8 cellular contexts compared by ENCODE assay signal in genomic region chr3:9808345-9809037, GRCh38. TPM values are rescaled to one million over a fixed set of nuclear protein-coding genes. Genes with fewer than 3 reads are reported as not detected.
DNase-seq lines count a peak whose midpoint lies in the region; ATAC-seq and TF ChIP-seq lines count a peak whose summit lies in the region.

No MANE protein-coding gene starts in this region.

- H3K9me3 ChIP-seq in psoas muscle = no peaks in the 10 kb centered on the region

- ATAC-seq in HG02571 (IDR thresholded peaks at IDR 0.05; ENCODE audit: unreplicated experiment) (peak; percentile 28), psoas muscle (peak; percentile 53 to 59 (median 58)), HG03571 (IDR thresholded peaks at IDR 0.05; ENCODE audit: unreplicated experiment) (no peak)
- ATAC-seq in activated CD8-positive, alpha-beta T cell treated with anti-CD3 and anti-CD28 coated beads, Interleukin-2, amount 10 ng/mL, durations not matched to agents 7 days and 5 days = peak; percentile 74

- peak; percentile 19 for DNase-seq in NCI-H2227 (lab: John Stamatoyannopoulos, UW; ENCODE audit: unreplicated experiment)
- DNase-seq in NCI-H2227 treated with DMSO at 0.1 percent for 48 hours (lab: John Stamatoyannopoulos, UW) = no peak
- peak; percentile 27 for DNase-seq in NCI-H460 (ENCODE audit: extremely low read depth, low read depth)
- DNase-seq in activated CD8-positive, alpha-beta T cell treated with anti-CD3 and anti-CD28 coated beads, Interleukin-2, amount 10 ng/mL, durations not matched to agents 7 days and 5 days = peak; percentile 72
- no peak for DNase-seq in epithelial cell of prostate (ENCODE audit: low read depth, low spot score)
- no peak for DNase-seq in psoas muscle

- no peak overlapping the region for H3K4me3 ChIP-seq in psoas muscle

- peak overlapping the region; percentile 88 for H3K27ac Mint-ChIP-seq in activated CD8-positive, alpha-beta T cell treated with anti-CD3 and anti-CD28 coated beads, Interleukin-2, amount 10 ng/mL, durations not matched to agents 7 days and 5 days

- no peaks in the 10 kb centered on the region for H3K27me3 ChIP-seq in psoas muscle (ENCODE audit: insufficient read depth in 3 of 3, low read length in 2 of 3)

- peak; percentile 6 for TF ChIP-seq CTCF in psoas muscle (IDR thresholded peaks at IDR 0.05)

- H3K27me3 Mint-ChIP-seq in activated CD8-positive, alpha-beta T cell treated with anti-CD3 and anti-CD28 coated beads, Interleukin-2, amount 10 ng/mL, durations not matched to agents 7 days and 5 days (ENCODE audit: low read depth) = no peaks in the 10 kb centered on the region

- peaks cover 26% of the 10 kb centered on the region for H3K4me1 ChIP-seq in psoas muscle

- H3K4me1 Mint-ChIP-seq in activated CD8-positive, alpha-beta T cell treated with anti-CD3 and anti-CD28 coated beads, Interleukin-2, amount 10 ng/mL, durations not matched to agents 7 days and 5 days (ENCODE audit: low read depth) = peaks cover 52% of the 10 kb centered on the region

- CTCF ChIA-PET in activated CD8-positive, alpha-beta T cell treated with anti-CD3 and anti-CD28 coated beads, Interleukin-2, amount 10 ng/mL, durations not matched to agents 7 days and 5 days (lab: Charles Lee) = interaction anchor here (0.9 to 2.2 kb wide), 6 partner anchors 12 to 138 kb away, joined by 3 to 15 read pairs (median 4); partner anchors contain the start of genes ARPC4 and TADA3

- H3K4me3 Mint-ChIP-seq in activated CD8-positive, alpha-beta T cell treated with anti-CD3 and anti-CD28 coated beads, Interleukin-2, amount 10 ng/mL, durations not matched to agents 7 days and 5 days = peak overlapping the region; percentile 80

- POLR2A ChIA-PET in activated CD8-positive, alpha-beta T cell treated with anti-CD3 and anti-CD28 coated beads, Interleukin-2, amount 10 ng/mL, durations not matched to agents 7 days and 5 days (lab: Charles Lee) = interaction anchor here (0.8 to 1.7 kb wide), 8 partner anchors 8 to 78 kb away, joined by 3 to 7 read pairs (median 4); partner anchors contain the start of genes ARPC4, BRPF1 and TADA3

- no peaks in the 10 kb centered on the region for H3K9me3 Mint-ChIP-seq in activated CD8-positive, alpha-beta T cell treated with anti-CD3 and anti-CD28 coated beads, Interleukin-2, amount 10 ng/mL, durations not matched to agents 7 days and 5 days (ENCODE audit: insufficient read depth)

- intact Hi-C loops in psoas muscle (cut with DNase I) = loop anchor here in 1 of 2 donors (2.0 kb wide), 1 partner anchor 36 kb away; the partner anchor contains the start of gene RPUSD3

- H3K27ac ChIP-seq in epithelial cell of prostate (peak overlapping the region; percentile 72), psoas muscle (peak overlapping the region; percentile 92)

- H3K36me3 ChIP-seq in psoas muscle (ENCODE audit: insufficient read depth in 1 of 2, low read depth in 1 of 2) = peaks cover 11 to 44% of the 10 kb centered on the region in 2 donors

- 66 to 71% (median 70%) methylated on average over 7 of the region's 7 CpGs for WGBS in psoas muscle, 3 donors

- peaks cover 77% of the 10 kb centered on the region for H3K36me3 Mint-ChIP-seq in activated CD8-positive, alpha-beta T cell treated with anti-CD3 and anti-CD28 coated beads, Interleukin-2, amount 10 ng/mL, durations not matched to agents 7 days and 5 days (ENCODE audit: low read depth)

RNA-seq across cellular contexts. Expression of gene TTLL3, which starts 1.6 kb away (rescaled TPM):
- 5.2 and 8.2 TPM in 2 replicates for total RNA-seq in NCI-H460 (2014; rRNA removed; shearing (Covaris generic))
- polyA plus RNA-seq in NCI-H460 (2014; cell fraction: nucleus; rRNA removed) = 42.5 and 79.6 TPM in 2 replicates
- total RNA-seq in activated CD8-positive, alpha-beta T cell treated with anti-CD3 and anti-CD28 coated beads, Interleukin-2, amount 10 ng/mL, durations not matched to agents 7 days and 5 days = 10 to 100 TPM; 53.7 to 55.2 TPM
- total RNA-seq in psoas muscle = 10 to 100 TPM in 1 of 4 donors, 1 to 10 TPM in 3; 6.4 to 19.0 (median 7.7) TPM
- polyA plus RNA-seq in psoas muscle = 1 to 10 TPM; 2.9 to 5.0 (median 4.3) TPM

RNA-seq across cellular contexts. Expression of gene ARPC4, which starts 15.6 kb away (rescaled TPM):
- 80.9 and 97.3 TPM in 2 replicates for total RNA-seq in NCI-H460 (2014; rRNA removed; shearing (Covaris generic))
- 46.3 and 66.3 TPM in 2 replicates for polyA plus RNA-seq in NCI-H460 (2014; cell fraction: nucleus; rRNA removed)
- 100 to 1,000 TPM; 317 to 321 TPM for total RNA-seq in activated CD8-positive, alpha-beta T cell treated with anti-CD3 and anti-CD28 coated beads, Interleukin-2, amount 10 ng/mL, durations not matched to agents 7 days and 5 days
- 100 to 1,000 TPM in 1 of 4 donors, 10 to 100 TPM in 3; 53.9 to 117 (median 84.9) TPM for total RNA-seq in psoas muscle
- 100 to 1,000 TPM in 2 of 3 donors, 10 to 100 TPM in 1; 76.9 to 155 (median 142) TPM for polyA plus RNA-seq in psoas muscle

RNA-seq across cellular contexts. Expression of gene TADA3, which starts 16.2 kb away (rescaled TPM):
- 45.6 and 49.2 TPM in 2 replicates for total RNA-seq in NCI-H460 (2014; rRNA removed; shearing (Covaris generic))
- polyA plus RNA-seq in NCI-H460 (2014; cell fraction: nucleus; rRNA removed) = 39.2 and 50.9 TPM in 2 replicates
- total RNA-seq in activated CD8-positive, alpha-beta T cell treated with anti-CD3 and anti-CD28 coated beads, Interleukin-2, amount 10 ng/mL, durations not matched to agents 7 days and 5 days = 10 to 100 TPM; 83.2 to 85.6 TPM
- total RNA-seq in psoas muscle = 10 to 100 TPM; 42.6 to 45.2 (median 43.2) TPM
- polyA plus RNA-seq in psoas muscle = 10 to 100 TPM; 42.2 to 75.7 (median 68.3) TPM

RNA-seq across cellular contexts. Expression of gene RPUSD3, which starts 35.3 kb away (rescaled TPM):
- 22.2 and 25.3 TPM in 2 replicates for total RNA-seq in NCI-H460 (2014; rRNA removed; shearing (Covaris generic))
- 89.0 and 100 TPM in 2 replicates for polyA plus RNA-seq in NCI-H460 (2014; cell fraction: nucleus; rRNA removed)
- total RNA-seq in activated CD8-positive, alpha-beta T cell treated with anti-CD3 and anti-CD28 coated beads, Interleukin-2, amount 10 ng/mL, durations not matched to agents 7 days and 5 days = 10 to 100 TPM; 48.4 to 49.7 TPM
- 10 to 100 TPM; 39.7 to 49.4 (median 45.8) TPM for total RNA-seq in psoas muscle
- 10 to 100 TPM; 55.2 to 64.2 (median 59.9) TPM for polyA plus RNA-seq in psoas muscle

RNA-seq across cellular contexts. Expression of gene CAMK1, which starts 38.7 kb away (rescaled TPM):
- total RNA-seq in NCI-H460 (2014; rRNA removed; shearing (Covaris generic)) = 27.1 and 28.2 TPM in 2 replicates
- 27.0 and 35.5 TPM in 2 replicates for polyA plus RNA-seq in NCI-H460 (2014; cell fraction: nucleus; rRNA removed)
- total RNA-seq in activated CD8-positive, alpha-beta T cell treated with anti-CD3 and anti-CD28 coated beads, Interleukin-2, amount 10 ng/mL, durations not matched to agents 7 days and 5 days = 10 to 100 TPM; 33.5 to 35.7 TPM
- total RNA-seq in psoas muscle = 1 to 10 TPM; 4.5 to 7.2 (median 5.5) TPM
- polyA plus RNA-seq in psoas muscle = 1 to 10 TPM; 3.9 to 5.7 (median 5.5) TPM

Comparison
In these comparisons a context has a peak if more than half of its experiments do, and no peak if none do; other contexts are left out.
1. DNase-seq: peak in NCI-H2227 (single experiment), NCI-H460 (single experiment) and activated CD8-positive, alpha-beta T cell treated with anti-CD3 and anti-CD28 coated beads, Interleukin-2, amount 10 ng/mL, durations not matched to agents 7 days and 5 days (single experiment); none in NCI-H2227 treated with DMSO at 0.1 percent for 48 hours (single experiment), epithelial cell of prostate (single experiment) and psoas muscle (0 of 2).